ENCODE assay signal across 8 cellular contexts in genomic region chr1:93448292-93448982, GRCh38. TPM values are rescaled to one million over a fixed set of nuclear protein-coding genes. Genes with fewer than 3 reads are reported as not detected.
DNase-seq lines count a peak whose midpoint lies in the region; ATAC-seq and TF ChIP-seq lines count a peak whose summit lies in the region.

No MANE protein-coding gene starts in this region.

- H3K27ac ChIP-seq in VCaP (peak overlapping the region; percentile 98), fibroblast of lung (ENCODE audit: insufficient read depth, low read length) (no peak overlapping the region)

- peak overlapping the region; percentile 49 for H3K9ac ChIP-seq in fibroblast of lung (ENCODE audit: insufficient read depth, low read length)

- H3K79me2 ChIP-seq in fibroblast of lung (ENCODE audit: control insufficient read depth, insufficient read depth, low read length), result no peaks in the 10 kb centered on the region

- H3K27me3 ChIP-seq in fibroblast of lung (ENCODE audit: control insufficient read depth, insufficient read depth, low read length), result peaks cover 10% of the 10 kb centered on the region

- peak overlapping the region; percentile 85 to 95 (median 94) for H3K4me3 Mint-ChIP-seq in naive thymus-derived CD8-positive, alpha-beta T cell

- peaks cover 3% of the 10 kb centered on the region for H3K4me1 ChIP-seq in fibroblast of lung (ENCODE audit: control insufficient read depth, extremely low read depth, insufficient read depth, low read length)

- peak; percentile 43 to 57 for ATAC-seq in naive thymus-derived CD8-positive, alpha-beta T cell

- peak; percentile 42 to 63 for DNase-seq in NCI-H526 (lab: John Stamatoyannopoulos, UW)
- DNase-seq in NCI-H526 treated with DMSO at 0.1 percent for 48 hours (lab: John Stamatoyannopoulos, UW), result no peak
- no peak for DNase-seq in LNCaP clone FGC (ENCODE audit: low read depth)
- peak in 1 of 2 donors; percentile 31 for DNase-seq in fibroblast of lung (ENCODE audit: low read depth in 2 of 2)
- peak in 4 of 10 donors; percentile 7 to 46 (median 13) for DNase-seq in naive thymus-derived CD8-positive, alpha-beta T cell
- no peak for DNase-seq in NK-92 (lab: John Stamatoyannopoulos, UW; ENCODE audit: unreplicated experiment)
- no peak for DNase-seq in SW 1271 (lab: John Stamatoyannopoulos, UW)

- H3K9me3 ChIP-seq in fibroblast of lung (ENCODE audit: control insufficient read depth, insufficient read depth, low read depth, low read length), result no peaks in the 10 kb centered on the region

- peak overlapping the region; percentile 94 for H3K4me3 ChIP-seq in LNCaP clone FGC (ENCODE audit: low read depth, low read length)
- peak overlapping the region; percentile 70 to 89 (median 77) for H3K4me3 ChIP-seq in fibroblast of lung (replicated peaks in 1 of 4; ENCODE audit: control extremely low read depth in 1 of 4, insufficient read depth in 1 of 4, low read depth in 3 of 4, low read length in 4 of 4)

- peak overlapping the region in 4 of 10 donors; percentile 29 to 85 (median 68) for H3K27ac Mint-ChIP-seq in naive thymus-derived CD8-positive, alpha-beta T cell

- H3K27me3 Mint-ChIP-seq in naive thymus-derived CD8-positive, alpha-beta T cell, result peaks cover 41 to 60% (median 50%) of the 10 kb centered on the region in 5 donors

- no peaks in the 10 kb centered on the region for H3K9me3 Mint-ChIP-seq in naive thymus-derived CD8-positive, alpha-beta T cell

- H4K20me1 ChIP-seq in fibroblast of lung (ENCODE audit: control insufficient read depth, extremely low read depth, insufficient read depth, low read length), result no peaks in the 10 kb centered on the region

- peak overlapping the region; percentile 78 for H3K4me2 ChIP-seq in fibroblast of lung (ENCODE audit: extremely low read depth, insufficient read depth, low read length)

- H2AFZ ChIP-seq in fibroblast of lung (ENCODE audit: low read length), result peak overlapping the region; percentile 56

- peaks cover 6 to 26% (median 18%) of the 10 kb centered on the region in 4 donors for H3K4me1 Mint-ChIP-seq in naive thymus-derived CD8-positive, alpha-beta T cell

- TF ChIP-seq CTCF in LNCaP clone FGC (IDR thresholded peaks at IDR 0.05; ENCODE audit: control insufficient read depth, extremely low read depth, insufficient read depth), result no peak
- TF ChIP-seq CTCF in VCaP (conservative IDR thresholded peaks at IDR 0.05), result no peak
- no peak for TF ChIP-seq CTCF in fibroblast of lung (conservative IDR thresholded peaks at IDR 0.05 in 1 of 2, IDR thresholded peaks at IDR 0.05 in 1 of 2; ENCODE audit: low read depth in 1 of 2, low read length in 2 of 2)

- POLR2A ChIA-PET in naive thymus-derived CD8-positive, alpha-beta T cell (lab: Charles Lee), result interaction anchor here (2.1 kb wide), 1 partner anchor 398 kb away, joined by 4 read pairs; no protein-coding TSS in a partner anchor

- H3K36me3 ChIP-seq in fibroblast of lung (ENCODE audit: control insufficient read depth, insufficient read depth, low read length), result no peaks in the 10 kb centered on the region

- H3K36me3 Mint-ChIP-seq in naive thymus-derived CD8-positive, alpha-beta T cell, result no peaks in the 10 kb centered on the region

RNA-seq across cellular contexts. Expression of gene FNBP1L, which starts 0.5 kb away (rescaled TPM):
- 3.0 and 11.6 TPM in 2 replicates for total RNA-seq in fibroblast of lung
- 4.1 and 8.7 TPM in 2 replicates for polyA plus RNA-seq in fibroblast of lung
- 2.8 and 5.5 TPM in 2 replicates for polyA plus RNA-seq in fibroblast of lung (2012)
- polyA minus RNA-seq in fibroblast of lung (ENCODE audit: low replicate concordance), result 2.0 TPM in 1 of 2 replicates, not detected in the other
- 1 to 10 TPM in 1 of 2 experiments, under 1 TPM in 1; 0.69 to 1.5 TPM for total RNA-seq in naive thymus-derived CD8-positive, alpha-beta T cell
- polyA plus RNA-seq in naive thymus-derived CD8-positive, alpha-beta T cell, result under 1 TPM; 0.16 to 0.79 (median 0.16) TPM

Comparison
In these comparisons a context has a peak if more than half of its experiments do, and no peak if none do; other contexts are left out.
1. DNase-seq: peak in NCI-H526 (2 of 2); none in NCI-H526 treated with DMSO at 0.1 percent for 48 hours (single experiment), LNCaP clone FGC (single experiment), NK-92 (single experiment) and SW 1271 (0 of 2).